ENCODE assay signal across 12 cellular contexts in the genomic region with DNA sequence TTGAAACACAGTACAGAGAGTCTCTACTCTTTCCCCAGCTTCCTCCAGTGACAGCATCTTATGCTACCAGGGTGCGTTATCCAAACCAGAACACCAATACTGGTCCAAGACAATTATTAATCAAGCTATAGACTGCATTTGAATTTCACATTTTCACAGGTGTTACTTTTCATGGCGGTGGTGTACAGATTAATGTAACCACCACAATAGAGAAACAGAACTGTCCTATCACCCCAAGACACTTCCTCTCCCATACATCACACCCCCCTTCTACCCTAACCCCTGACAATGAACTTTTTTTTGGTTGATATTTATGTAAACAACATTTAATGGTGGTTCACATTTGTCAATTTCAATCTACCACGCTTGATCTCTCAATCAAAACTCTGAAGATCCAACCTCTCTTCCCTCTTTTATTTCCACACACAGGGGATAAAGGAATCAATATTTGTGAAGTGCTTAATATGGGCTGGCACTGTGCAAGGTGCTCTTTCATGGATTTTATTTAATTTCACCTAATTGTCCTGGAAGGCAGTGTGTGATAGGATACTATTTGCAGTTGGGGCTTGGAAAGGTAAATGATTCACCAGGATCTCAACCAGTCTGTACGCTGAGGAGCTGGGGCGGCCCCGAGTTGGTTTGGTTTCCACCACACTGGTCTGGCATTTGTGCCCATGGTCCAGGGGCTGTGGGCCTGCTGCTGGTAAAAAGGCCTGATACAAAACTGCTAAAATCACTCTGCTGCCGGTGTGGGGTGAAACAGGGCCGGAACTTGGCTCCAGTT.
DNase-seq lines count a peak whose midpoint lies in the region; ATAC-seq lines count a peak whose summit lies in the region.
"Had no signal": no experiment of that assay in that cellular context is flagged by ENCODE, and none has a peak within 500 bp of the region (broad histone marks: within the 10 kb centered on the region; RNA-seq: fewer than 3 reads in every experiment).

No MANE protein-coding gene starts in this region.

- peak; percentile 71 for ATAC-seq in GM18498 (IDR thresholded peaks at IDR 0.05; ENCODE audit: unreplicated experiment)
- peak; percentile 61 for ATAC-seq in GM21381 (IDR thresholded peaks at IDR 0.05; ENCODE audit: unreplicated experiment)
- ATAC-seq in HG03139 (IDR thresholded peaks at IDR 0.05; ENCODE audit: unreplicated experiment) = peak; percentile 73
- ATAC-seq: stimulated activated memory B cell treated with anti-CD40 and anti-IgM and Interleukin-4, amounts not matched to agents 10 μg/mL and 1 μg/mL and 100 μg/mL, for 72 hours had no signal

- DNase-seq in kidney tubule cell (ENCODE audit: low spot score) (peak; percentile 51), cerebellar nuclear complex (lab: John Stamatoyannopoulos, UW) (no peak), DMS79 treated with DMSO at 0.1 percent for 48 hours (lab: John Stamatoyannopoulos, UW) (no peak), D341Med (ENCODE audit: low spot score) (no peak), NOMO-1 treated with dmso at 0.1 percent for 144 hours (lab: John Stamatoyannopoulos, UW; ENCODE audit: unreplicated experiment) (no peak)
- DNase-seq: activated CD8-positive, alpha-beta memory T cell treated with anti-CD3 and anti-CD28 coated beads, Interleukin-2, amount 50 U/mL, for 4 hours; activated naive CD8-positive, alpha-beta T cell treated with anti-CD3 and anti-CD28 coated beads, Interleukin-2, amount 10 ng/mL, durations not matched to agents 7 days and 5 days; NCI-H1105 had no signal
